21 cellular contexts compared by ENCODE assay signal in genomic region chr7:131861620-131862346, GRCh38.
DNase-seq lines count a peak whose midpoint lies in the region; ATAC-seq and TF ChIP-seq lines count a peak whose summit lies in the region.
"Had no signal": no experiment of that assay in that cellular context is flagged by ENCODE, and none has a peak within 500 bp of the region (broad histone marks: within the 10 kb centered on the region; RNA-seq: fewer than 3 reads in every experiment).

No MANE protein-coding gene starts in this region.

- no peaks in the 10 kb centered on the region for H3K9me2 ChIP-seq in GM23248 (ENCODE audit: insufficient read depth)
- no peaks in the 10 kb centered on the region for H3K9me2 ChIP-seq in PC-3 (replicated peaks; ENCODE audit: low read length)

- peaks cover 12% of the 10 kb centered on the region for H3K4me1 ChIP-seq in GM23248 (ENCODE audit: insufficient read depth)
- peaks cover 10% of the 10 kb centered on the region for H3K4me1 ChIP-seq in PC-3 (ENCODE audit: insufficient read depth, low read length)
- peaks cover 0 to 5% (median 0%) of the 10 kb centered on the region in 4 donors for H3K4me1 ChIP-seq in Peyer's patch
- H3K4me1 ChIP-seq: esophagus squamous epithelium, pancreas had no signal

- no TSS peak for BruUV-seq in PC-3 (replicated peaks; lab: Mats Ljungman, UMichigan)

- in situ Hi-C loops in GM23248 (cut with MboI) = no loop called here

- intact Hi-C loops in PC-3 (cut with micrococcal nuclease) = no loop called here

- TF ChIP-seq POLR2A in Peyer's patch (IDR thresholded peaks at IDR 0.05) = no peak

- H3K79me2 ChIP-seq in GM23248 (ENCODE audit: insufficient read depth) = no peaks in the 10 kb centered on the region
- H3K79me2 ChIP-seq in PC-3 (ENCODE audit: low read length) = no peaks in the 10 kb centered on the region

- no peak overlapping the region for H3K4me3 Mint-ChIP-seq in T-helper 2 cell treated with Interferon-gamma antibody and Interleukin-4, amounts not matched to agents 5 μg/mL and 100 μg/mL, for 36 hours
- H3K4me3 Mint-ChIP-seq: CD4-positive, CD25-positive, alpha-beta regulatory T cell; dendritic cell treated with granulocyte-macrophage colony-stimulating factor and Interleukin-4, amounts not matched to agents 40 ng/mL and 50 ng/mL, for 4 days; stimulated activated effector memory CD8-positive, alpha-beta T cell treated with anti-CD3 and anti-CD28 coated beads, Interleukin-12 subunit alpha, Interleukin-12 subunit beta, amount 100 ng/mL, for 72 hours had no signal

- POLR2A ChIA-PET in PC-3 (lab: Charles Lee; ENCODE audit: unreplicated experiment) = no interaction called here

- H3K4me1 Mint-ChIP-seq in T-helper 2 cell treated with Interferon-gamma antibody and Interleukin-4, amounts not matched to agents 5 μg/mL and 100 μg/mL, for 36 hours (ENCODE audit: low read depth) = no peaks in the 10 kb centered on the region
- H3K4me1 Mint-ChIP-seq: CD4-positive, CD25-positive, alpha-beta regulatory T cell; stimulated activated effector memory CD8-positive, alpha-beta T cell treated with anti-CD3 and anti-CD28 coated beads, Interleukin-12 subunit alpha, Interleukin-12 subunit beta, amount 100 ng/mL, for 72 hours had no signal

- no peak overlapping the region for H3K27ac ChIP-seq in GM23248
- no peak overlapping the region for H3K27ac ChIP-seq in PC-3 (ENCODE audit: low read length)
- H3K27ac ChIP-seq in Peyer's patch = no peak overlapping the region
- H3K27ac ChIP-seq: body of pancreas, esophagus squamous epithelium, pancreas, tibial nerve had no signal

- no peaks in the 10 kb centered on the region for H3K9me3 Mint-ChIP-seq in T-helper 2 cell treated with Interferon-gamma antibody and Interleukin-4, amounts not matched to agents 5 μg/mL and 100 μg/mL, for 36 hours
- H3K9me3 Mint-ChIP-seq: dendritic cell treated with granulocyte-macrophage colony-stimulating factor and Interleukin-4, amounts not matched to agents 40 ng/mL and 50 ng/mL, for 4 days; stimulated activated effector memory CD8-positive, alpha-beta T cell treated with anti-CD3 and anti-CD28 coated beads, Interleukin-12 subunit alpha, Interleukin-12 subunit beta, amount 100 ng/mL, for 72 hours had no signal

- DNase-seq in GM23248 (peak; percentile 4), PC-3 (peak; percentile 35), dermis blood vessel endothelial cell (peak; percentile 68), skeletal muscle cell (ENCODE audit: low read depth) (peak; percentile 6), Peyer's patch (no peak)
- no peak for DNase-seq in T-helper 2 cell treated with Interferon-gamma antibody and Interleukin-4, amounts not matched to agents 5 μg/mL and 100 μg/mL, for 36 hours (ENCODE audit: low spot score)
- DNase-seq: activated CD4-positive, alpha-beta T cell treated with anti-CD3 and anti-CD28 coated beads for 1 hour; body of pancreas; CD4-positive, CD25-positive, alpha-beta regulatory T cell; esophagus squamous epithelium; KBM-7; NCI-H1417; NCI-H2171 treated with DMSO at 0.1 percent for 48 hours; pancreas; Right ventricle myocardium superior; small intestine had no signal

- TF ChIP-seq CTCF in PC-3 (conservative IDR thresholded peaks at IDR 0.05; ENCODE audit: low read depth, low read length) (peak; percentile 43), Peyer's patch (IDR thresholded peaks at IDR 0.05) (no peak)

- 0 out of 2 replicates have a peak, but pooled peaks have one; percentile 23 for ATAC-seq in PC-3
- ATAC-seq in GM18498 (IDR thresholded peaks at IDR 0.05; ENCODE audit: unreplicated experiment) = no peak
- ATAC-seq: body of pancreas; left lobe of liver; stimulated activated effector memory CD8-positive, alpha-beta T cell treated with anti-CD3 and anti-CD28 coated beads, Interleukin-12 subunit alpha, Interleukin-12 subunit beta, amount 100 ng/mL, for 72 hours had no signal

- H3K4me2 ChIP-seq in GM23248 (ENCODE audit: unreplicated experiment) (no peak overlapping the region), PC-3 (ENCODE audit: low read length) (no peak overlapping the region)

- CTCF ChIA-PET in PC-3 (lab: Charles Lee) = interaction anchor here (0.6 kb wide), 2 partner anchors 401 to 488 kb away, joined by 3 to 4 read pairs; no protein-coding TSS in a partner anchor

- no peak overlapping the region for H3K4me3 ChIP-seq in GM23248
- no peak overlapping the region for H3K4me3 ChIP-seq in PC-3 (ENCODE audit: low read length)
- H3K4me3 ChIP-seq in skeletal muscle cell (ENCODE audit: low read depth, low read length) = no peak overlapping the region
- H3K4me3 ChIP-seq in Peyer's patch = no peak overlapping the region
- H3K4me3 ChIP-seq: body of pancreas, esophagus squamous epithelium, pancreas, tibial nerve had no signal

- H3K9ac ChIP-seq in GM23248 (no peak overlapping the region), PC-3 (ENCODE audit: low read length) (no peak overlapping the region)

- no peak overlapping the region for H3K27ac Mint-ChIP-seq in T-helper 2 cell treated with Interferon-gamma antibody and Interleukin-4, amounts not matched to agents 5 μg/mL and 100 μg/mL, for 36 hours
- H3K27ac Mint-ChIP-seq: CD4-positive, CD25-positive, alpha-beta regulatory T cell; dendritic cell treated with granulocyte-macrophage colony-stimulating factor and Interleukin-4, amounts not matched to agents 40 ng/mL and 50 ng/mL, for 4 days; stimulated activated effector memory CD8-positive, alpha-beta T cell treated with anti-CD3 and anti-CD28 coated beads, Interleukin-12 subunit alpha, Interleukin-12 subunit beta, amount 100 ng/mL, for 72 hours had no signal

- no peaks in the 10 kb centered on the region for H3F3A ChIP-seq in GM23248 (ENCODE audit: insufficient read depth)
- H3F3A ChIP-seq in PC-3 (ENCODE audit: low read length, unreplicated experiment) = no peaks in the 10 kb centered on the region

- H3K36me3 ChIP-seq in GM23248 (ENCODE audit: low read depth) (no peaks in the 10 kb centered on the region), PC-3 (ENCODE audit: low read depth, low read length) (no peaks in the 10 kb centered on the region), Peyer's patch (no peaks in the 10 kb centered on the region)
- H3K36me3 ChIP-seq: esophagus squamous epithelium, pancreas, tibial nerve had no signal

- H3K27me3 Mint-ChIP-seq in T-helper 2 cell treated with Interferon-gamma antibody and Interleukin-4, amounts not matched to agents 5 μg/mL and 100 μg/mL, for 36 hours (ENCODE audit: low read depth) = no peaks in the 10 kb centered on the region
- H3K27me3 Mint-ChIP-seq: CD4-positive, CD25-positive, alpha-beta regulatory T cell; dendritic cell treated with granulocyte-macrophage colony-stimulating factor and Interleukin-4, amounts not matched to agents 40 ng/mL and 50 ng/mL, for 4 days had no signal

- H2AFZ ChIP-seq in GM23248 = no peak overlapping the region
- no peak overlapping the region for H2AFZ ChIP-seq in PC-3 (ENCODE audit: low read length)

- WGBS in GM23248 (ENCODE audit: low coverage in 1 of 2, low lambda C conversion rate in 2 of 2, missing lambda C conversion rate in 2 of 2), 2 experiments = 78 to 80% methylated on average over 4 of the region's 4 CpGs

- no peaks in the 10 kb centered on the region for H3K36me3 Mint-ChIP-seq in T-helper 2 cell treated with Interferon-gamma antibody and Interleukin-4, amounts not matched to agents 5 μg/mL and 100 μg/mL, for 36 hours (ENCODE audit: low read depth)
- H3K36me3 Mint-ChIP-seq: CD4-positive, CD25-positive, alpha-beta regulatory T cell; stimulated activated effector memory CD8-positive, alpha-beta T cell treated with anti-CD3 and anti-CD28 coated beads, Interleukin-12 subunit alpha, Interleukin-12 subunit beta, amount 100 ng/mL, for 72 hours had no signal

- H3K27me3 ChIP-seq in GM23248 (replicated peaks; ENCODE audit: insufficient read depth) (peaks cover 6% of the 10 kb centered on the region), PC-3 (ENCODE audit: low read length) (no peaks in the 10 kb centered on the region), Peyer's patch (no peaks in the 10 kb centered on the region)
- H3K27me3 ChIP-seq: body of pancreas, pancreas, tibial nerve had no signal

- H3K9me3 ChIP-seq in GM23248 (ENCODE audit: low read depth) = no peaks in the 10 kb centered on the region
- no peaks in the 10 kb centered on the region for H3K9me3 ChIP-seq in PC-3 (ENCODE audit: low read length)
- no peaks in the 10 kb centered on the region for H3K9me3 ChIP-seq in Peyer's patch
- H3K9me3 ChIP-seq: body of pancreas, esophagus squamous epithelium, pancreas, tibial nerve had no signal

- H4K20me1 ChIP-seq in GM23248 (ENCODE audit: insufficient read depth) (no peaks in the 10 kb centered on the region), PC-3 (ENCODE audit: low read length) (no peaks in the 10 kb centered on the region)

Comparison
In these comparisons a context has a peak if more than half of its experiments do, and no peak if none do; other contexts are left out.
1. DNase-seq: peak in GM23248 (single experiment), PC-3 (single experiment), dermis blood vessel endothelial cell (single experiment) and skeletal muscle cell (single experiment); none in T-helper 2 cell treated with Interferon-gamma antibody and Interleukin-4, amounts not matched to agents 5 μg/mL and 100 μg/mL, for 36 hours (single experiment) and Peyer's patch (0 of 3).